ENCODE assay signal across 35 cellular contexts in the genomic region with DNA sequence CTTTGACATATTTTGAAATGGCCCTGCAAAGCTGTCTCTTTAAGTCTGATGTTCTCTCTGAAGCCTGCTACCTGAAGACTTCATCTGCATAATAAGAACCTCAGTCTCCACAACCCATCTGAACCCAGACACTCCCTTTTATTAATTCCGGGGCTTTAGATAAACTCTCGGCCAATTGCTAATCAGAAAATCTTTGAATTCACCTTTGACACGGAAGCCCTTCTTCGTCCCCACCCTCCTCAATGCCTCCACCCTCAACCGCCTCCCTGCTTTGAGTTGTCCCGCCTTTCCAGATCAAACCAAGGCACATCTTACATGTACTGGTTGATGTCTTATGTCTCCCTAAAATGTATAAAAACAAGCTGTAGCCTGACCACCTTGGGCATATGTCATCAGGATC. TPM values are rescaled to one million over a fixed set of nuclear protein-coding genes. Genes with fewer than 3 reads are reported as not detected.
"Had no signal": no experiment of that assay in that cellular context is flagged by ENCODE, and none has a peak within 500 bp of the region (broad histone marks: within the 10 kb centered on the region; RNA-seq: fewer than 3 reads in every experiment).

No MANE protein-coding gene starts in this region.

- ATAC-seq: activated CD8-positive, alpha-beta T cell treated with anti-CD3 and anti-CD28 coated beads for 36 hours; activated T-cell treated with anti-CD3 and anti-CD28 coated beads, Interleukin-2, amount 50 U/mL, for 4 hours; activated T-helper 17 cell treated with anti-CD3 and anti-CD28 coated beads, Interleukin-2, amount 50 U/mL, for 72 hours; effector memory CD8-positive, alpha-beta T cell; foreskin keratinocyte; gastroesophageal sphincter; T-helper 17 cell; WTC11 had no signal

- H3K4me1 ChIP-seq: esophagus muscularis mucosa, foreskin keratinocyte, gastroesophageal sphincter had no signal

- DNase-seq: activated CD4-positive, alpha-beta T cell treated with anti-CD3 and anti-CD28 coated beads for 48 hours; activated CD4-positive, alpha-beta T cell treated with anti-CD3 and anti-CD28 coated beads, Interleukin-2, amount 50 U/mL, for 1 hour; activated CD4-positive, alpha-beta T cell treated with anti-CD3 and anti-CD28 coated beads, Interleukin-2, amount 50 U/mL, for 48 hours; activated CD8-positive, alpha-beta memory T cell treated with anti-CD3 and anti-CD28 coated beads for 24 hours; activated CD8-positive, alpha-beta T cell treated with anti-CD3 and anti-CD28 coated beads for 36 hours; activated effector memory CD4-positive, alpha-beta T cell treated with Interleukin-2 at 50 U/mL for 16 hours; activated gamma-delta T cell treated with Interleukin-2 at 50 U/mL for 16 hours; activated naive CD4-positive, alpha-beta T cell treated with anti-CD3 and anti-CD28 coated beads, Interleukin-2, amount 50 U/mL, for 16 hours; activated naive CD4-positive, alpha-beta T cell treated with Interleukin-2 at 50 U/mL for 16 hours; activated T-cell treated with anti-CD3 and anti-CD28 coated beads, Interleukin-2, amount 50 U/mL, for 4 hours; amniotic stem cell; anterior cingulate cortex; brain microvascular endothelial cell; cortex of kidney; dermis blood vessel endothelial cell; effector CD4-positive, alpha-beta T cell; effector memory CD8-positive, alpha-beta T cell; foreskin keratinocyte; T-helper 1 cell; T-helper 17 cell; T1000 had no signal

- H3K27ac Mint-ChIP-seq: activated CD8-positive, alpha-beta T cell treated with anti-CD3 and anti-CD28 coated beads for 36 hours; activated naive CD8-positive, alpha-beta T cell; activated T-helper 17 cell treated with anti-CD3 and anti-CD28 coated beads, Interleukin-2, amount 50 U/mL, for 72 hours; effector memory CD8-positive, alpha-beta T cell; T-helper 17 cell; T-helper 2 cell treated with Interferon-gamma antibody and Interleukin-4, amounts not matched to agents 5 μg/mL and 100 μg/mL, for 36 hours; WTC11 had no signal

- H3K27ac ChIP-seq: brain microvascular endothelial cell, esophagus muscularis mucosa, foreskin keratinocyte, gastroesophageal sphincter, VCaP had no signal

- FAIRE-seq: astrocyte, bronchial epithelial cell, colon had no signal

- H3K9me3 Mint-ChIP-seq: effector memory CD8-positive, alpha-beta T cell had no signal

- H3K4me3 Mint-ChIP-seq: activated CD8-positive, alpha-beta T cell treated with anti-CD3 and anti-CD28 coated beads for 36 hours; activated naive CD8-positive, alpha-beta T cell; activated T-cell treated with anti-CD3 and anti-CD28 coated beads, Interleukin-2, amount 50 U/mL, for 4 hours; activated T-helper 17 cell treated with anti-CD3 and anti-CD28 coated beads, Interleukin-2, amount 50 U/mL, for 72 hours; effector memory CD8-positive, alpha-beta T cell; T-helper 17 cell; T-helper 2 cell treated with Interferon-gamma antibody and Interleukin-4, amounts not matched to agents 5 μg/mL and 100 μg/mL, for 36 hours; WTC11 had no signal

- H3K9me3 ChIP-seq: esophagus muscularis mucosa, gastroesophageal sphincter had no signal

- H3K36me3 ChIP-seq: brain microvascular endothelial cell, esophagus muscularis mucosa, gastroesophageal sphincter had no signal

- H3K4me3 ChIP-seq: esophagus muscularis mucosa, gastroesophageal sphincter had no signal

- H3K27me3 ChIP-seq: brain microvascular endothelial cell, esophagus muscularis mucosa, gastroesophageal sphincter had no signal

- H3K4me1 Mint-ChIP-seq: activated T-helper 17 cell treated with anti-CD3 and anti-CD28 coated beads, Interleukin-2, amount 50 U/mL, for 72 hours; T-helper 17 cell had no signal

RNA-seq across cellular contexts. Expression of a gene that starts 17.6 kb away (rescaled TPM):
- total RNA-seq: activated CD8-positive, alpha-beta T cell treated with anti-CD3 and anti-CD28 coated beads for 36 hours; activated T-cell treated with anti-CD3 and anti-CD28 coated beads, Interleukin-2, amount 50 U/mL, for 4 hours; activated T-helper 17 cell treated with anti-CD3 and anti-CD28 coated beads, Interleukin-2, amount 50 U/mL, for 72 hours; astrocyte; bronchial epithelial cell; cardiac septum; chondrocyte; dermis blood vessel endothelial cell; esophagus muscularis mucosa; foreskin keratinocyte; glomerular endothelial cell; T-helper 17 cell; WTC11 had no signal
- polyA plus RNA-seq: adipose tissue, foreskin keratinocyte had no signal
